Comparison of ENCODE assay signal across 8 cellular contexts in genomic region chr19:8445488-8446001, GRCh38. TPM values are rescaled to one million over a fixed set of nuclear protein-coding genes. Genes with fewer than 3 reads are reported as not detected.
DNase-seq lines count a peak whose midpoint lies in the region; ATAC-seq and TF ChIP-seq lines count a peak whose summit lies in the region.

No MANE protein-coding gene starts in this region.

- ATAC-seq in GM19395 (IDR thresholded peaks at IDR 0.05; ENCODE audit: unreplicated experiment) (peak; percentile 34), left lung (peak; percentile 68), GM19467 (IDR thresholded peaks at IDR 0.05; ENCODE audit: unreplicated experiment) (no peak)

- intact Hi-C loops in left lung (cut with DNase I): no loop called here

- POLR2A ChIA-PET in BJ (lab: Charles Lee): no interaction called here

- CTCF ChIA-PET in BJ (lab: Yijun Ruan, JAX): interaction anchor here (1.7 to 1.9 kb wide), 2 partner anchors 32 to 91 kb away, joined by 5 to 6 read pairs; partner anchors contain the start of gene MARCHF2

- peaks cover 32 to 54% of the 10 kb centered on the region in 2 donors for H3K4me1 ChIP-seq in left lung

- TF ChIP-seq CTCF in BJ (IDR thresholded peaks at IDR 0.05; ENCODE audit: insufficient read depth, low read depth, low read length) (no peak), cardiac fibroblast (IDR thresholded peaks at IDR 0.05; ENCODE audit: low read depth, low read length) (no peak), left lung (IDR thresholded peaks at IDR 0.05) (no peak)

- DNase-seq in BJ (ENCODE audit: low read depth) (no peak), HT1080 (ENCODE audit: low read depth) (peak; percentile 14), T-helper 9 cell (peak; percentile 37), cardiac fibroblast (ENCODE audit: low read depth in 2 of 2) (peak; percentile 36 to 45), left lung (peak; percentile 64 to 92)
- DNase-seq in stimulated activated CD8-positive, alpha-beta memory T cell treated with anti-CD3 and anti-CD28 coated beads, Interleukin-12 subunit alpha, Interleukin-12 subunit beta, amount 100 ng/mL, for 24 hours (ENCODE audit: extremely low read depth): peak; percentile 9

- H3K27ac ChIP-seq in left lung: peak overlapping the region; percentile 90 to 95

- H3K4me3 ChIP-seq in BJ (ENCODE audit: low read depth, low read length) (peak overlapping the region; percentile 99), cardiac fibroblast (replicated peaks in 1 of 2; ENCODE audit: low read depth in 2 of 2, low read length in 2 of 2) (peak overlapping the region; percentile 89 to 95), left lung (peak overlapping the region; percentile 92 to 93)

- H3K36me3 ChIP-seq in BJ (ENCODE audit: control insufficient read depth, insufficient read depth, low read length): peaks cover 5% of the 10 kb centered on the region; the same call in 1 of the 2 replicates
- peaks cover 0 to 11% of the 10 kb centered on the region in 2 donors for H3K36me3 ChIP-seq in left lung

- no peaks in the 10 kb centered on the region for H3K9me3 ChIP-seq in left lung

- H3K27me3 ChIP-seq in BJ (ENCODE audit: control insufficient read depth, insufficient read depth, low read length): no peaks in the 10 kb centered on the region
- H3K27me3 ChIP-seq in left lung: no peaks in the 10 kb centered on the region

RNA-seq across cellular contexts. Expression of gene HNRNPM, which starts 0.8 kb away (rescaled TPM):
- polyA plus RNA-seq in BJ (2011; rRNA removed): 60.2 and 81.6 TPM in 2 replicates
- 25.5 and 28.9 TPM in 2 replicates for polyA minus RNA-seq in BJ (2011; rRNA and poly(A)+ RNA removed)
- total RNA-seq in HT1080 (2014; rRNA removed; shearing (Covaris generic)): 109 and 146 TPM in 2 replicates
- 193 and 215 TPM in 2 replicates for polyA plus RNA-seq in HT1080 (2015; cell fraction: cytosol; rRNA removed)
- 302 and 310 TPM in 2 replicates for polyA plus RNA-seq in HT1080 (2015; cell fraction: nucleus; rRNA removed)
- 100 to 1,000 TPM; 121 to 163 TPM for total RNA-seq in left lung

RNA-seq across cellular contexts. Expression of gene MARCHF2, which starts 32.4 kb away (rescaled TPM):
- polyA plus RNA-seq in BJ (2011; rRNA removed): 27.3 and 39.3 TPM in 2 replicates
- polyA minus RNA-seq in BJ (2011; rRNA and poly(A)+ RNA removed): 17.9 and 25.4 TPM in 2 replicates
- 6.5 and 10.4 TPM in 2 replicates for total RNA-seq in HT1080 (2014; rRNA removed; shearing (Covaris generic))
- polyA plus RNA-seq in HT1080 (2015; cell fraction: cytosol; rRNA removed): 14.6 and 16.6 TPM in 2 replicates
- polyA plus RNA-seq in HT1080 (2015; cell fraction: nucleus; rRNA removed): 10.8 and 13.0 TPM in 2 replicates
- total RNA-seq in left lung: 10 to 100 TPM; 46.5 to 54.6 TPM

RNA-seq across cellular contexts. Expression of gene RAB11B, which starts 55.4 kb away (rescaled TPM):
- 27.3 and 50.0 TPM in 2 replicates for polyA plus RNA-seq in BJ (2011; rRNA removed)
- polyA minus RNA-seq in BJ (2011; rRNA and poly(A)+ RNA removed): 20.9 and 22.2 TPM in 2 replicates
- total RNA-seq in HT1080 (2014; rRNA removed; shearing (Covaris generic)): 9.6 and 10.7 TPM in 2 replicates
- 56.9 and 62.6 TPM in 2 replicates for polyA plus RNA-seq in HT1080 (2015; cell fraction: cytosol; rRNA removed)
- 77.0 and 88.8 TPM in 2 replicates for polyA plus RNA-seq in HT1080 (2015; cell fraction: nucleus; rRNA removed)
- total RNA-seq in left lung: 100 to 1,000 TPM in 1 of 2 donors, 10 to 100 TPM in 1; 91.6 to 116 TPM

RNA-seq across cellular contexts. Expression of gene PRAM1, which starts 56.9 kb away (rescaled TPM):
- polyA plus RNA-seq in BJ (2011; rRNA removed): 0.04 TPM in 1 of 2 replicates, not detected in the other
- not detected in 2 replicates for polyA minus RNA-seq in BJ (2011; rRNA and poly(A)+ RNA removed)
- not detected in 2 replicates for total RNA-seq in HT1080 (2014; rRNA removed; shearing (Covaris generic))
- polyA plus RNA-seq in HT1080 (2015; cell fraction: cytosol; rRNA removed): not detected in 2 replicates
- 0.07 TPM in 1 of 2 replicates, not detected in the other for polyA plus RNA-seq in HT1080 (2015; cell fraction: nucleus; rRNA removed)
- 10 to 100 TPM; 10.7 to 26.8 TPM for total RNA-seq in left lung
